ENCODE assay signal across 13 cellular contexts in the genomic region with DNA sequence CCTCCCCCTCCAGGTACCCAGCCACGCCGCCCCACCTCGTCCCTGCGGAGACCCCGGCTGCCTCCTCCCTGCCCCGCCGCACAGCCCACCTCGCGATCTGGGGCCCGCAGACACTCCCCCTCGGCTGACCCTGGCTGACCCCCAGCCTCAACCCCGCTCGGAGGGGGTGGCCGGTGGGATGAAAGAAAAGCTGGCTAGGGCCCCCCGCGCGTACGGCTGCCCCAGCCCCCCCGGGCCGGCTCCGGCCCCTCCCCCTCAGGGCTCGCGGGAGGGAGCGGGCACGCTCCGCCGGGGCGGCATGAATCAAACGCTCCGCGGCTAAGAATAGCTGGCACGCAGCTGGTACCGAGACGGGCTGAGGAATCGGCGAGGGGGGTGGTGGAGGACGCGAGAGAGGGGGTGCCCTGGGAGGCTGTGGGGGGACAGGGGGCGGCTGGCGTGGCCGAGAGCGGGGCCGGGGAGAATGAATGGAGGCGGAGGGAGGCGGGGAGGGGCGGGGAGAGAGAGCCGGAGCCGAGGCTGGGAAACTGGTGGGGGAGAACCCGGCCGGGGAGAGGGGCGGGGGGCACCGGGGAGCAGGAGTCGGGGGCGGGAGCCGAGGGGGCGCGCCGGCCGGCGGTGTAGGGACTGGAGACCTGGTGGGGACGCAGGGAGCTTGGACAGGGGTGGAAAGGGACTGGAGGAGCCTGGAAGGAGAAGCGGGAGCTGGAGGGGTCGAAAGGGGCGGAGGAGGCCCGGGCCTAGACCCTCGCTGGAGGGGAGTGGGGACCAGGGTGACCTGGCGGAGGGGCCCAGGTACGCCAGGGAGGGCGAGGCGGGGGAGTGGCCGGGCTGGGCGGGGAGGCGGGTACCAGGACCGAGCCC. TPM values are rescaled to one million over a fixed set of nuclear protein-coding genes. Genes with fewer than 3 reads are reported as not detected.
A peak's percentile ranks its signal among the peaks of the same experiment; 100 is the strongest.
DNase-seq lines count a peak whose midpoint lies in the region; ATAC-seq, FAIRE-seq and TF ChIP-seq lines count a peak whose summit lies in the region.
"Had no signal": no experiment of that assay in that cellular context is flagged by ENCODE, and none has a peak within 500 bp of the region (broad histone marks: within the 10 kb centered on the region; RNA-seq: fewer than 3 reads in every experiment).

No MANE protein-coding gene starts in this region.

- H3K4me1 ChIP-seq in mesendoderm (ENCODE audit: control insufficient read depth, low read depth, low read length): no peaks in the 10 kb centered on the region

- H4K5ac ChIP-seq in mesendoderm (ENCODE audit: low read length): no peak overlapping the region

- no peaks in the 10 kb centered on the region for H3K9me3 Mint-ChIP-seq in Calu3 (ENCODE audit: low read depth, unreplicated experiment)
- H3K9me3 Mint-ChIP-seq: T-helper 1 cell treated with Interleukin-12 subunit alpha and Interleukin-12 subunit beta and Interleukin-4 antibody, amounts not matched to agents 30 μg/mL and 1 μg/mL, for 36 hours had no signal

- H2BK15ac ChIP-seq in mesendoderm (replicated peaks; ENCODE audit: low read depth): no peak overlapping the region

- peak overlapping the region; percentile 67 for H3K56ac ChIP-seq in mesendoderm (ENCODE audit: low read length)

- no peak overlapping the region for H2AK5ac ChIP-seq in mesendoderm (ENCODE audit: low read length)

- H3K4me3 ChIP-seq in astrocyte of the spinal cord (ENCODE audit: low read depth, low read length) (peak overlapping the region; percentile 4), mesendoderm (ENCODE audit: low read length) (peak overlapping the region; percentile 51)
- H3K4me3 ChIP-seq: lung had no signal

- intact Hi-C loops in Calu3 (cut with micrococcal nuclease; ENCODE audit: unreplicated experiment): no loop called here

- peaks cover 11% of the 10 kb centered on the region for H3K36me3 Mint-ChIP-seq in Calu3 (ENCODE audit: insufficient read depth, unreplicated experiment)

- no peak for TF ChIP-seq CTCF in astrocyte of the spinal cord (IDR thresholded peaks at IDR 0.05; ENCODE audit: low read depth, low read length)
- no peak for TF ChIP-seq CTCF in Calu3 (IDR thresholded peaks at IDR 0.05; ENCODE audit: unreplicated experiment)

- DNase-seq in stimulated activated CD4-positive, alpha-beta T cell treated with anti-CD3 and anti-CD28 coated beads, Interleukin-2, amount 100 ng/mL, for 4 hours (ENCODE audit: low read depth): peak; percentile 25
- DNase-seq in stimulated activated CD4-positive, alpha-beta T cell treated with anti-CD3 and anti-CD28 coated beads, Interleukin-2, amount 100 ng/mL, for 24 hours: no peak
- DNase-seq in astrocyte of the spinal cord (ENCODE audit: low read depth, low spot score): no peak
- no peak for DNase-seq in mesendoderm
- DNase-seq in urothelium cell line (ENCODE audit: low spot score): peak; percentile 53
- no peak for DNase-seq in ureter (ENCODE audit: low spot score)
- no peak for DNase-seq in Calu3
- DNase-seq: aorta, DMS 273 treated with DMSO at 0.1 percent for 48 hours had no signal

- no peak overlapping the region for H3K23ac ChIP-seq in mesendoderm (ENCODE audit: low read length)

- no peak for FAIRE-seq in urothelium cell line (lab: Jason Lieb, UNC)

- peak overlapping the region; percentile 73 for H3K4me2 ChIP-seq in mesendoderm (ENCODE audit: low read length)

- H3K27me3 Mint-ChIP-seq in Calu3 (ENCODE audit: unreplicated experiment): peaks cover 100% of the 10 kb centered on the region

- H3K4ac ChIP-seq in mesendoderm (ENCODE audit: low read depth, low read length): no peak overlapping the region

- H3K79me1 ChIP-seq in mesendoderm (ENCODE audit: low read length): no peaks in the 10 kb centered on the region

- H3K9ac ChIP-seq in mesendoderm (ENCODE audit: low read length): peak overlapping the region; percentile 51

- H3K79me2 ChIP-seq in mesendoderm (ENCODE audit: control insufficient read depth, insufficient read depth, low read length): no peaks in the 10 kb centered on the region

- H3K27ac ChIP-seq in mesendoderm (ENCODE audit: low read depth, low read length): no peak overlapping the region

- no peak overlapping the region for H4K8ac ChIP-seq in mesendoderm (ENCODE audit: low read depth, low read length)

- H2BK120ac ChIP-seq in mesendoderm (ENCODE audit: low read depth, low read length): no peak overlapping the region

- H3K4me3 Mint-ChIP-seq in Calu3 (ENCODE audit: low read depth, unreplicated experiment): no peak overlapping the region
- H3K4me3 Mint-ChIP-seq: T-helper 1 cell treated with Interleukin-12 subunit alpha and Interleukin-12 subunit beta and Interleukin-4 antibody, amounts not matched to agents 30 μg/mL and 1 μg/mL, for 36 hours had no signal

- BruUV-seq in Calu3 (replicated peaks; lab: Mats Ljungman, UMichigan): no TSS peak

- ATAC-seq in GM19023 (IDR thresholded peaks at IDR 0.05; ENCODE audit: unreplicated experiment): no peak

- H3K4me1 Mint-ChIP-seq in Calu3 (ENCODE audit: low read depth, unreplicated experiment): no peaks in the 10 kb centered on the region

- no peak overlapping the region for H2BK5ac ChIP-seq in mesendoderm (ENCODE audit: low read length)

- H3K18ac ChIP-seq in mesendoderm (ENCODE audit: low read length): peak overlapping the region; percentile 31

- H3K27me3 ChIP-seq in mesendoderm (ENCODE audit: insufficient read depth, low read length, poor library complexity): peaks cover 3% of the 10 kb centered on the region

- H3K36me3 ChIP-seq in mesendoderm (ENCODE audit: control insufficient read depth, insufficient read depth, low read length): no peaks in the 10 kb centered on the region

- in situ Hi-C loops in astrocyte of the spinal cord (cut with HindIII; ENCODE audit: low sequenced_read_pairs): no loop called here

- no CpG with 5 or more reads among the region's 74 CpGs for WGBS in mesendoderm (ENCODE audit: extremely low coverage, insufficient coverage, low lambda C conversion rate)

- CTCF ChIA-PET in Calu3 (lab: Charles Lee): interaction anchor here (0.5 to 0.6 kb wide), 2 partner anchors 15 to 63 kb away, joined by 3 to 4 read pairs; no protein-coding TSS in a partner anchor

- no peak overlapping the region for H3K27ac Mint-ChIP-seq in Calu3 (ENCODE audit: unreplicated experiment)
- H3K27ac Mint-ChIP-seq: T-helper 1 cell treated with Interleukin-12 subunit alpha and Interleukin-12 subunit beta and Interleukin-4 antibody, amounts not matched to agents 30 μg/mL and 1 μg/mL, for 36 hours had no signal

RNA-seq across cellular contexts. Expression of gene SHANK1, which starts 1.1 kb away (rescaled TPM):
- 0.22 TPM for polyA plus RNA-seq in mesendoderm (2013, experiment 1 of 2)
- 0.11 TPM for polyA plus RNA-seq in mesendoderm (2013, experiment 2 of 2)
- total RNA-seq in ureter: 0.29 TPM
- not detected in 2 replicates for total RNA-seq in Calu3 (2022)

RNA-seq across cellular contexts. Expression of gene CLEC11A, which starts 4.7 kb away (rescaled TPM):
- 2.5 TPM for polyA plus RNA-seq in mesendoderm (2013, experiment 1 of 2)
- 2.7 TPM for polyA plus RNA-seq in mesendoderm (2013, experiment 2 of 2)
- total RNA-seq in ureter (8.1 TPM), Calu3 (2022) (2.3 and 2.4 TPM in 2 replicates)

RNA-seq across cellular contexts. Expression of gene GPR32, which starts 51.8 kb away (rescaled TPM):
- polyA plus RNA-seq in mesendoderm (2013, experiment 1 of 2): not detected
- polyA plus RNA-seq in mesendoderm (2013, experiment 2 of 2): not detected
- total RNA-seq in ureter: not detected
- total RNA-seq in Calu3 (2022): not detected in 2 replicates
- total RNA-seq: aorta, lung, M059J had no signal
- polyA plus RNA-seq: aorta, lung had no signal

Comparison
In these comparisons a context has a peak if more than half of its experiments do, and no peak if none do; other contexts are left out.
1. DNase-seq: peak in stimulated activated CD4-positive, alpha-beta T cell treated with anti-CD3 and anti-CD28 coated beads, Interleukin-2, amount 100 ng/mL, for 4 hours (single experiment) and urothelium cell line (single experiment); none in stimulated activated CD4-positive, alpha-beta T cell treated with anti-CD3 and anti-CD28 coated beads, Interleukin-2, amount 100 ng/mL, for 24 hours (0 of 2), astrocyte of the spinal cord (single experiment), mesendoderm (single experiment), ureter (single experiment) and Calu3 (single experiment).